In the genomic region with DNA sequence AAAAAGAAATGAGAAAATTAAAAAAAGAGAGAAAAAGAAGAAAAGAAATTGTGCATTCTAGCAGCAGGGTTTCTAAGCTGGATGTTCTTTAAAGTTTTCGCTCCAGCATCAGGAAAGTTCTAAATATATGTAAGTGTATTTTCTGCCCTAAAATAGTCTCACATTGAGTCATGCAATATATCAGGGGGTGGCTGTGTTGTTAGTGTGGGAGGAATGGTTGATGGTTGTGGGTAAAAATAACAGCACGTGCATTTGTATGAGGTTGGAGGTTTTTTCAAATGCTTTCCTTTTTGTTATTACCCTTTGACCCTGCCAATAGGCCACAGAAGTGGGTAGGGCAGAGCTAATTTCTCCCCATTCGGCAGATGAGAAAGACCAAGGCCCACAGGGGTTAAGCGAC, we compare ENCODE assay signal across 8 cellular contexts.
"Had no signal": no experiment of that assay in that cellular context is flagged by ENCODE, and none has a peak within 500 bp of the region (broad histone marks: within the 10 kb centered on the region; RNA-seq: fewer than 3 reads in every experiment).

No MANE protein-coding gene starts in this region.

- H3K4me3 Mint-ChIP-seq: GM23338, H9, IgD-negative memory B cell had no signal

- DNase-seq: H9, HCEC 1CT, KG1 had no signal

- FAIRE-seq: H1, H54, HTR-8/SVneo had no signal

- H3K4me3 ChIP-seq: GM23338 had no signal

- ATAC-seq: GM23338 had no signal

- H2AFZ ChIP-seq: GM23338 had no signal

- H3K27ac Mint-ChIP-seq: GM23338, H9, IgD-negative memory B cell had no signal

- H3K4me2 ChIP-seq: GM23338 had no signal

- H3K4me1 Mint-ChIP-seq: GM23338, H9, IgD-negative memory B cell had no signal

- H3K9me3 Mint-ChIP-seq: H9 had no signal
